In the genomic region with DNA sequence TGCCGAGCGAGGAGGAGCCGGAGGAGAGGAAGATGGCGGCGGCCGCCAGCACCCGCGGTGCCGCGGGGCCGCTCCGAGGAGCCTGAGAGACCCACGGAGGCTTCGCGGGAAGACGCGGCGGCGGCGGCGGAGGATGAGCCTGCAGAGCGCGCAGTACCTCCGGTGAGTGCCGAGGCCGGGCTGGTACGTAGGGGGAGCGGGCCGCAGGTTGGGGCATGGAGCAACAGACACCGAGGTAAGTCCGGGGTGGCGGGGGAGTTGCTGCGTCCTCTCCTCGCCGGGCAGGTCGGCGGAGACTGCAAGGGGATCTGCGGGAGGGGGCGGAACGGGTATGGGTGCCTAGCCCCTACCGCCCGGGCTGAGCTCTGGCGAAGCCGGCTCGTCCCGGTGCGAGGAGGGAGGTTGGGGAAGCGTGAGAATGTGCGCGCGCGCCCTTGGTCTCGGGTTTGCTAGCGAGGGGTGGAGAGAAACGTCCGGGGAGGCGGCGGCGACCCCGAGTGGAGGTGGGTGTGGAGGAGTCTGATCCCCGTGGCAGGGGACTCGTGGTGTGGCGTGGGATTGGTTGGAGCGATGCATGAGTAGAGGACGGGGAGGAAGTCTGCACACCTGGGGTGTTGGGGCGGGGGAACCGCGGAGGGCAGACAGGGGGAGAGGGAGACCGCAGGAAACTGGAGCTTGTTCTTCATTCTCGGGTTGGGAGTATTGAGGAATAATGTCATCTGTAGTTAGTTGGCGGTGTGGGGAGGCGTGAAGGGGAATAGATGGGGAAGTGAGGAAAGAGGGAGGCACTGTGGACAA, we compare ENCODE assay signal across 1 cellular context.
TF ChIP-seq lines count a peak whose summit lies in the region.

A gene with protein sequence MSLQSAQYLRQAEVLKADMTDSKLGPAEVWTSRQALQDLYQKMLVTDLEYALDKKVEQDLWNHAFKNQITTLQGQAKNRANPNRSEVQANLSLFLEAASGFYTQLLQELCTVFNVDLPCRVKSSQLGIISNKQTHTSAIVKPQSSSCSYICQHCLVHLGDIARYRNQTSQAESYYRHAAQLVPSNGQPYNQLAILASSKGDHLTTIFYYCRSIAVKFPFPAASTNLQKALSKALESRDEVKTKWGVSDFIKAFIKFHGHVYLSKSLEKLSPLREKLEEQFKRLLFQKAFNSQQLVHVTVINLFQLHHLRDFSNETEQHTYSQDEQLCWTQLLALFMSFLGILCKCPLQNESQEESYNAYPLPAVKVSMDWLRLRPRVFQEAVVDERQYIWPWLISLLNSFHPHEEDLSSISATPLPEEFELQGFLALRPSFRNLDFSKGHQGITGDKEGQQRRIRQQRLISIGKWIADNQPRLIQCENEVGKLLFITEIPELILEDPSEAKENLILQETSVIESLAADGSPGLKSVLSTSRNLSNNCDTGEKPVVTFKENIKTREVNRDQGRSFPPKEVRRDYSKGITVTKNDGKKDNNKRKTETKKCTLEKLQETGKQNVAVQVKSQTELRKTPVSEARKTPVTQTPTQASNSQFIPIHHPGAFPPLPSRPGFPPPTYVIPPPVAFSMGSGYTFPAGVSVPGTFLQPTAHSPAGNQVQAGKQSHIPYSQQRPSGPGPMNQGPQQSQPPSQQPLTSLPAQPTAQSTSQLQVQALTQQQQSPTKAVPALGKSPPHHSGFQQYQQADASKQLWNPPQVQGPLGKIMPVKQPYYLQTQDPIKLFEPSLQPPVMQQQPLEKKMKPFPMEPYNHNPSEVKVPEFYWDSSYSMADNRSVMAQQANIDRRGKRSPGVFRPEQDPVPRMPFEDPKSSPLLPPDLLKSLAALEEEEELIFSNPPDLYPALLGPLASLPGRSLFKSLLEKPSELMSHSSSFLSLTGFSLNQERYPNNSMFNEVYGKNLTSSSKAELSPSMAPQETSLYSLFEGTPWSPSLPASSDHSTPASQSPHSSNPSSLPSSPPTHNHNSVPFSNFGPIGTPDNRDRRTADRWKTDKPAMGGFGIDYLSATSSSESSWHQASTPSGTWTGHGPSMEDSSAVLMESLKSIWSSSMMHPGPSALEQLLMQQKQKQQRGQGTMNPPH (plus strand): TSS at position 12 of the 798 bp plus-strand sequence. CDS start 122 bp downstream, at position 134.

TF ChIP-seq in HepG2, 621 proteins besides CTCF, POLR2A, EP300 and RAD21 (continued from another document and continues in another):
- TF ChIP-seq, protein P1, sequence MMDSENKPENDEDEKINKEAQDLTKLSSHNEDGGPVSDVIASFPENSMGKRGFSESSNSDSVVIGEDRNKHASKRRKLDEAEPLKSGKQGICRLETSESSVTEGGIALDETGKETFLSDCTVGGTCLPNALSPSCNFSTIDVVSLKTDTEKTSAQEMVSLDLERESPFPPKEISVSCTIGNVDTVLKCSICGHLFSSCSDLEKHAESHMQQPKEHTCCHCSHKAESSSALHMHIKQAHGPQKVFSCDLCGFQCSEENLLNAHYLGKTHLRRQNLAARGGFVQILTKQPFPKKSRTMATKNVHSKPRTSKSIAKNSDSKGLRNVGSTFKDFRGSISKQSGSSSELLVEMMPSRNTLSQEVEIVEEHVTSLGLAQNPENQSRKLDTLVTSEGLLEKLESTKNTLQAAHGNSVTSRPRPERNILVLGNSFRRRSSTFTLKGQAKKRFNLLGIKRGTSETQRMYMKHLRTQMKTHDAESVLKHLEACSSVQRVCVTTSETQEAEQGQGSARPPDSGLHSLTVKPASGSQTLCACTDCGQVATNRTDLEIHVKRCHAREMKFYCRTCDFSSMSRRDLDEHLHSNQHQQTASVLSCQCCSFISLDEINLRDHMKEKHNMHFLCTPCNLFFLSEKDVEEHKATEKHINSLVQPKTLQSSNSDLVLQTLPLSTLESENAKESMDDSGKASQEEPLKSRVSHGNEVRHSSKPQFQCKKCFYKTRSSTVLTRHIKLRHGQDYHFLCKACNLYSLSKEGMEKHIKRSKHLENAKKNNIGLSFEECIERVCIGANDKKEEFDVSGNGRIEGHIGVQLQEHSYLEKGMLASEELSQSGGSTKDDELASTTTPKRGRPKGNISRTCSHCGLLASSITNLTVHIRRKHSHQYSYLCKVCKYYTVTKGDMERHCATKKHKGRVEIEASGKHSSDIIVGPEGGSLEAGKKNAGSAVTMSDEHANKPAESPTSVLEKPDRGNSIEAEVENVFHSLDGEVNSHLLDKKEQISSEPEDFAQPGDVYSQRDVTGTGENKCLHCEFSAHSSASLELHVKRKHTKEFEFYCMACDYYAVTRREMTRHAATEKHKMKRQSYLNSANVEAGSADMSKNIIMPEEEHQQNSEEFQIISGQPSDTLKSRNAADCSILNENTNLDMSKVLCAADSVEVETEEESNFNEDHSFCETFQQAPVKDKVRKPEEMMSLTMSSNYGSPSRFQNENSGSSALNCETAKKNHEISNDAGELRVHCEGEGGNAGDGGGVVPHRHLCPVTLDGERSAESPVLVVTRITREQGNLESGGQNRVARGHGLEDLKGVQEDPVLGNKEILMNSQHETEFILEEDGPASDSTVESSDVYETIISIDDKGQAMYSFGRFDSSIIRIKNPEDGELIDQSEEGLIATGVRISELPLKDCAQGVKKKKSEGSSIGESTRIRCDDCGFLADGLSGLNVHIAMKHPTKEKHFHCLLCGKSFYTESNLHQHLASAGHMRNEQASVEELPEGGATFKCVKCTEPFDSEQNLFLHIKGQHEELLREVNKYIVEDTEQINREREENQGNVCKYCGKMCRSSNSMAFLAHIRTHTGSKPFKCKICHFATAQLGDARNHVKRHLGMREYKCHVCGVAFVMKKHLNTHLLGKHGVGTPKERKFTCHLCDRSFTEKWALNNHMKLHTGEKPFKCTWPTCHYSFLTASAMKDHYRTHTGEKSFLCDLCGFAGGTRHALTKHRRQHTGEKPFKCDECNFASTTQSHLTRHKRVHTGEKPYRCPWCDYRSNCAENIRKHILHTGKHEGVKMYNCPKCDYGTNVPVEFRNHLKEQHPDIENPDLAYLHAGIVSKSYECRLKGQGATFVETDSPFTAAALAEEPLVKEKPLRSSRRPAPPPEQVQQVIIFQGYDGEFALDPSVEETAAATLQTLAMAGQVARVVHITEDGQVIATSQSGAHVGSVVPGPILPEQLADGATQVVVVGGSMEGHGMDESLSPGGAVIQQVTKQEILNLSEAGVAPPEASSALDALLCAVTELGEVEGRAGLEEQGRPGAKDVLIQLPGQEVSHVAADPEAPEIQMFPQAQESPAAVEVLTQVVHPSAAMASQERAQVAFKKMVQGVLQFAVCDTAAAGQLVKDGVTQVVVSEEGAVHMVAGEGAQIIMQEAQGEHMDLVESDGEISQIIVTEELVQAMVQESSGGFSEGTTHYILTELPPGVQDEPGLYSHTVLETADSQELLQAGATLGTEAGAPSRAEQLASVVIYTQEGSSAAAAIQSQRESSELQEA (CRISPR knock-in tag; IDR thresholded peaks at IDR 0.05; ENCODE audit: not compliant biosample characterization) = peak; percentile 60
- TF ChIP-seq, protein P2, sequence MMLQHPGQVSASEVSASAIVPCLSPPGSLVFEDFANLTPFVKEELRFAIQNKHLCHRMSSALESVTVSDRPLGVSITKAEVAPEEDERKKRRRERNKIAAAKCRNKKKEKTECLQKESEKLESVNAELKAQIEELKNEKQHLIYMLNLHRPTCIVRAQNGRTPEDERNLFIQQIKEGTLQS (CRISPR knock-in tag; IDR thresholded peaks at IDR 0.05) = no peak
- TF ChIP-seq, protein P3, sequence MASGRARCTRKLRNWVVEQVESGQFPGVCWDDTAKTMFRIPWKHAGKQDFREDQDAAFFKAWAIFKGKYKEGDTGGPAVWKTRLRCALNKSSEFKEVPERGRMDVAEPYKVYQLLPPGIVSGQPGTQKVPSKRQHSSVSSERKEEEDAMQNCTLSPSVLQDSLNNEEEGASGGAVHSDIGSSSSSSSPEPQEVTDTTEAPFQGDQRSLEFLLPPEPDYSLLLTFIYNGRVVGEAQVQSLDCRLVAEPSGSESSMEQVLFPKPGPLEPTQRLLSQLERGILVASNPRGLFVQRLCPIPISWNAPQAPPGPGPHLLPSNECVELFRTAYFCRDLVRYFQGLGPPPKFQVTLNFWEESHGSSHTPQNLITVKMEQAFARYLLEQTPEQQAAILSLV (CRISPR knock-in tag; IDR thresholded peaks at IDR 0.05; ENCODE audit: borderline replicate concordance) = 0 out of 2 replicates have a peak, but pooled peaks have one; percentile 40
- TF ChIP-seq, protein P4, sequence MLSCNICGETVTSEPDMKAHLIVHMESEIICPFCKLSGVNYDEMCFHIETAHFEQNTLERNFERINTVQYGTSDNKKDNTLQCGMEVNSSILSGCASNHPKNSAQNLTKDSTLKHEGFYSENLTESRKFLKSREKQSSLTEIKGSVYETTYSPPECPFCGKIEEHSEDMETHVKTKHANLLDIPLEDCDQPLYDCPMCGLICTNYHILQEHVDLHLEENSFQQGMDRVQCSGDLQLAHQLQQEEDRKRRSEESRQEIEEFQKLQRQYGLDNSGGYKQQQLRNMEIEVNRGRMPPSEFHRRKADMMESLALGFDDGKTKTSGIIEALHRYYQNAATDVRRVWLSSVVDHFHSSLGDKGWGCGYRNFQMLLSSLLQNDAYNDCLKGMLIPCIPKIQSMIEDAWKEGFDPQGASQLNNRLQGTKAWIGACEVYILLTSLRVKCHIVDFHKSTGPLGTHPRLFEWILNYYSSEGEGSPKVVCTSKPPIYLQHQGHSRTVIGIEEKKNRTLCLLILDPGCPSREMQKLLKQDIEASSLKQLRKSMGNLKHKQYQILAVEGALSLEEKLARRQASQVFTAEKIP (CRISPR knock-in tag; IDR thresholded peaks at IDR 0.05; ENCODE audit: borderline replicate concordance) = no peak
- TF ChIP-seq BRCA1 (CRISPR knock-in tag; IDR thresholded peaks at IDR 0.05) (no peak), POLR2AphosphoS5 (IDR thresholded peaks at IDR 0.05; ENCODE audit: low read depth, low read length) (peak; percentile 59), CHD4 (IDR thresholded peaks at IDR 0.05; ENCODE audit: borderline replicate concordance, low read length) (no peak), ZSCAN29 (CRISPR knock-in tag; conservative IDR thresholded peaks at IDR 0.05) (no peak), JARID2 (CRISPR knock-in tag; IDR thresholded peaks at IDR 0.05; ENCODE audit: insufficient replicate concordance) (no peak), ZMAT3 (CRISPR knock-in tag; conservative IDR thresholded peaks at IDR 0.05) (no peak), ZNF430 (CRISPR knock-in tag; IDR thresholded peaks at IDR 0.05) (peak; percentile 44; the same call in 1 of the 2 replicates), KDM6A (CRISPR knock-in tag; IDR thresholded peaks at IDR 0.05; ENCODE audit: low read depth) (no peak), JUND (CRISPR knock-in tag; IDR thresholded peaks at IDR 0.05) (0 out of 2 replicates have a peak, but pooled peaks have one; percentile 16), ZNF251 (CRISPR knock-in tag; IDR thresholded peaks at IDR 0.05) (no peak), ZNF839 (CRISPR knock-in tag; IDR thresholded peaks at IDR 0.05; ENCODE audit: borderline replicate concordance) (no peak), IKZF1 (IDR thresholded peaks at IDR 0.05) (no peak), SIN3A (IDR thresholded peaks at IDR 0.05; ENCODE audit: borderline replicate concordance, low read depth, low read length) (0 out of 2 replicates have a peak, but pooled peaks have one; percentile 6), ZNF652 (CRISPR knock-in tag; IDR thresholded peaks at IDR 0.05; ENCODE audit: borderline replicate concordance, low read depth) (no peak), PHF8 (CRISPR knock-in tag; IDR thresholded peaks at IDR 0.05) (peak; percentile 85), THAP11 (CRISPR knock-in tag; IDR thresholded peaks at IDR 0.05) (no peak), ZNF160 (CRISPR knock-in tag; IDR thresholded peaks at IDR 0.05) (0 out of 2 replicates have a peak, but pooled peaks have one; percentile 14)
- TF ChIP-seq, protein P5, sequence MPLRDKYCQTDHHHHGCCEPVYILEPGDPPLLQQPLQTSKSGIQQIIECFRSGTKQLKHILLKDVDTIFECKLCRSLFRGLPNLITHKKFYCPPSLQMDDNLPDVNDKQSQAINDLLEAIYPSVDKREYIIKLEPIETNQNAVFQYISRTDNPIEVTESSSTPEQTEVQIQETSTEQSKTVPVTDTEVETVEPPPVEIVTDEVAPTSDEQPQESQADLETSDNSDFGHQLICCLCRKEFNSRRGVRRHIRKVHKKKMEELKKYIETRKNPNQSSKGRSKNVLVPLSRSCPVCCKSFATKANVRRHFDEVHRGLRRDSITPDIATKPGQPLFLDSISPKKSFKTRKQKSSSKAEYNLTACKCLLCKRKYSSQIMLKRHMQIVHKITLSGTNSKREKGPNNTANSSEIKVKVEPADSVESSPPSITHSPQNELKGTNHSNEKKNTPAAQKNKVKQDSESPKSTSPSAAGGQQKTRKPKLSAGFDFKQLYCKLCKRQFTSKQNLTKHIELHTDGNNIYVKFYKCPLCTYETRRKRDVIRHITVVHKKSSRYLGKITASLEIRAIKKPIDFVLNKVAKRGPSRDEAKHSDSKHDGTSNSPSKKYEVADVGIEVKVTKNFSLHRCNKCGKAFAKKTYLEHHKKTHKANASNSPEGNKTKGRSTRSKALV (CRISPR knock-in tag; IDR thresholded peaks at IDR 0.05) = no peak
- TF ChIP-seq, protein P6, sequence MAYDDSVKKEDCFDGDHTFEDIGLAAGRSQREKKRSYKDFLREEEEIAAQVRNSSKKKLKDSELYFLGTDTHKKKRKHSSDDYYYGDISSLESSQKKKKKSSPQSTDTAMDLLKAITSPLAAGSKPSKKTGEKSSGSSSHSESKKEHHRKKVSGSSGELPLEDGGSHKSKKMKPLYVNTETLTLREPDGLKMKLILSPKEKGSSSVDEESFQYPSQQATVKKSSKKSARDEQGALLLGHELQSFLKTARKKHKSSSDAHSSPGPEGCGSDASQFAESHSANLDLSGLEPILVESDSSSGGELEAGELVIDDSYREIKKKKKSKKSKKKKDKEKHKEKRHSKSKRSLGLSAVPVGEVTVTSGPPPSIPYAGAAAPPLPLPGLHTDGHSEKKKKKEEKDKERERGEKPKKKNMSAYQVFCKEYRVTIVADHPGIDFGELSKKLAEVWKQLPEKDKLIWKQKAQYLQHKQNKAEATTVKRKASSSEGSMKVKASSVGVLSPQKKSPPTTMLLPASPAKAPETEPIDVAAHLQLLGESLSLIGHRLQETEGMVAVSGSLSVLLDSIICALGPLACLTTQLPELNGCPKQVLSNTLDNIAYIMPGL (CRISPR knock-in tag; IDR thresholded peaks at IDR 0.05; ENCODE audit: borderline replicate concordance in 1 of 2, low read depth in 1 of 2) = peak; percentile 19 to 40; a peak in 1 of 4 replicates
- TF ChIP-seq, protein P7, sequence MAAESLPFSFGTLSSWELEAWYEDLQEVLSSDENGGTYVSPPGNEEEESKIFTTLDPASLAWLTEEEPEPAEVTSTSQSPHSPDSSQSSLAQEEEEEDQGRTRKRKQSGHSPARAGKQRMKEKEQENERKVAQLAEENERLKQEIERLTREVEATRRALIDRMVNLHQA (CRISPR knock-in tag; IDR thresholded peaks at IDR 0.05) = no peak
- TF ChIP-seq, protein P8, sequence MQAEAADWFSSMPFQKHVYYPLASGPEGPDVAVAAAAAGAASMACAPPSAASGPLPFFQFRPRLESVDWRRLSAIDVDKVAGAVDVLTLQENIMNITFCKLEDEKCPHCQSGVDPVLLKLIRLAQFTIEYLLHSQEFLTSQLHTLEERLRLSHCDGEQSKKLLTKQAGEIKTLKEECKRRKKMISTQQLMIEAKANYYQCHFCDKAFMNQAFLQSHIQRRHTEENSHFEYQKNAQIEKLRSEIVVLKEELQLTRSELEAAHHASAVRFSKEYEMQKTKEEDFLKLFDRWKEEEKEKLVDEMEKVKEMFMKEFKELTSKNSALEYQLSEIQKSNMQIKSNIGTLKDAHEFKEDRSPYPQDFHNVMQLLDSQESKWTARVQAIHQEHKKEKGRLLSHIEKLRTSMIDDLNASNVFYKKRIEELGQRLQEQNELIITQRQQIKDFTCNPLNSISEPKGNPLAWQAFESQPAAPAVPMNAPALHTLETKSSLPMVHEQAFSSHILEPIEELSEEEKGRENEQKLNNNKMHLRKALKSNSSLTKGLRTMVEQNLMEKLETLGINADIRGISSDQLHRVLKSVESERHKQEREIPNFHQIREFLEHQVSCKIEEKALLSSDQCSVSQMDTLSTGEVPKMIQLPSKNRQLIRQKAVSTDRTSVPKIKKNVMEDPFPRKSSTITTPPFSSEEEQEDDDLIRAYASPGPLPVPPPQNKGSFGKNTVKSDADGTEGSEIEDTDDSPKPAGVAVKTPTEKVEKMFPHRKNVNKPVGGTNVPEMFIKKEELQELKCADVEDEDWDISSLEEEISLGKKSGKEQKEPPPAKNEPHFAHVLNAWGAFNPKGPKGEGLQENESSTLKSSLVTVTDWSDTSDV (CRISPR knock-in tag; IDR thresholded peaks at IDR 0.05) = 0 out of 2 replicates have a peak, but pooled peaks have one; percentile 72
